ENCODE assay signal across 16 cellular contexts in genomic region chr16:81645925-81646324, GRCh38.
DNase-seq lines count a peak whose midpoint lies in the region; ATAC-seq, FAIRE-seq and TF ChIP-seq lines count a peak whose summit lies in the region.
"Had no signal": no experiment of that assay in that cellular context is flagged by ENCODE, and none has a peak within 500 bp of the region (broad histone marks: within the 10 kb centered on the region; RNA-seq: fewer than 3 reads in every experiment).

No MANE protein-coding gene starts in this region.

- H3K27ac Mint-ChIP-seq in MCF 10A (ENCODE audit: low read depth, unreplicated experiment), result no peak overlapping the region
- no peak overlapping the region for H3K27ac Mint-ChIP-seq in endodermal cell
- H3K27ac Mint-ChIP-seq: activated CD8-positive, alpha-beta T cell treated with anti-CD3 and anti-CD28 coated beads, Interleukin-2, amount 10 ng/mL, durations not matched to agents 7 days and 5 days; dendritic cell treated with granulocyte-macrophage colony-stimulating factor and Interleukin-4, amounts not matched to agents 40 ng/mL and 50 ng/mL, for 4 days; T-helper 17 cell had no signal

- intact Hi-C loops in breast epithelium (cut with DNase I; ENCODE audit: low total_unique reads) (no loop called here), MCF 10A (cut with micrococcal nuclease) (no loop called here)

- no peak for TF ChIP-seq RAD21 in neural cell (conservative IDR thresholded peaks at IDR 0.05)

- DNase-seq in breast epithelium (ENCODE audit: low spot score in 2 of 2) (no peak), MCF 10A (ENCODE audit: unreplicated experiment) (no peak), endodermal cell (no peak), NOMO-1 (lab: John Stamatoyannopoulos, UW; ENCODE audit: unreplicated experiment in 2 of 2) (no peak), GM12891 (ENCODE audit: insufficient read length, low spot score) (no peak)
- DNase-seq in activated CD8-positive, alpha-beta memory T cell treated with anti-CD3 and anti-CD28 coated beads, Interleukin-2, amount 50 U/mL, for 4 hours, result no peak
- DNase-seq: activated CD8-positive, alpha-beta T cell treated with anti-CD3 and anti-CD28 coated beads, Interleukin-2, amount 10 ng/mL, durations not matched to agents 7 days and 5 days; activated naive CD4-positive, alpha-beta T cell treated with anti-CD3 and anti-CD28 coated beads, Interleukin-2, amount 50 U/mL, for 16 hours; activated T-cell treated with anti-CD3 and anti-CD28 coated beads, Interleukin-2, amount 50 U/mL, for 48 hours; NCI-H1930; T-helper 17 cell had no signal

- H3K27ac ChIP-seq in breast epithelium, result peak overlapping the region; percentile 71 to 72
- peak overlapping the region; percentile 84 for H3K27ac ChIP-seq in endodermal cell (ENCODE audit: low read depth, low read length)
- H3K27ac ChIP-seq in neural cell (ENCODE audit: low read length), result peak overlapping the region; percentile 71
- H3K27ac ChIP-seq: gastrocnemius medialis, thoracic aorta had no signal

- H3K27me3 ChIP-seq in breast epithelium (no peaks in the 10 kb centered on the region), endodermal cell (ENCODE audit: control insufficient read depth, insufficient read depth, low read length, poor library complexity, severe bottlenecking) (no peaks in the 10 kb centered on the region), neural cell (ENCODE audit: insufficient read depth, low read depth, low read length) (no peaks in the 10 kb centered on the region)

- H3K4me3 Mint-ChIP-seq in MCF 10A (ENCODE audit: unreplicated experiment) (no peak overlapping the region), endodermal cell (no peak overlapping the region)
- H3K4me3 Mint-ChIP-seq: activated CD8-positive, alpha-beta T cell treated with anti-CD3 and anti-CD28 coated beads, Interleukin-2, amount 10 ng/mL, durations not matched to agents 7 days and 5 days; dendritic cell treated with granulocyte-macrophage colony-stimulating factor and Interleukin-4, amounts not matched to agents 40 ng/mL and 50 ng/mL, for 4 days; T-helper 17 cell had no signal

- CTCF ChIA-PET in MCF 10A (lab: Yijun Ruan, JAX), result no interaction called here

- H3K36me3 ChIP-seq in breast epithelium (no peaks in the 10 kb centered on the region), endodermal cell (ENCODE audit: control insufficient read depth, insufficient read depth, low read length) (peaks cover 5% of the 10 kb centered on the region), neural cell (ENCODE audit: insufficient read depth, low read length) (no peaks in the 10 kb centered on the region)
- H3K36me3 ChIP-seq: gastrocnemius medialis, thoracic aorta had no signal

- no TSS peak for BruUV-seq in MCF 10A (replicated peaks; lab: Mats Ljungman, UMichigan)

- H4K20me1 ChIP-seq in neural cell (ENCODE audit: insufficient read depth), result no peaks in the 10 kb centered on the region

- H3K27me3 Mint-ChIP-seq in MCF 10A (ENCODE audit: insufficient read depth, unreplicated experiment), result no peaks in the 10 kb centered on the region
- no peaks in the 10 kb centered on the region for H3K27me3 Mint-ChIP-seq in endodermal cell (ENCODE audit: insufficient read depth)
- H3K27me3 Mint-ChIP-seq: dendritic cell treated with granulocyte-macrophage colony-stimulating factor and Interleukin-4, amounts not matched to agents 40 ng/mL and 50 ng/mL, for 4 days; T-helper 17 cell had no signal

- peaks cover 8% of the 10 kb centered on the region for H3K9me3 Mint-ChIP-seq in MCF 10A (ENCODE audit: unreplicated experiment)
- H3K9me3 Mint-ChIP-seq in endodermal cell, result no peaks in the 10 kb centered on the region
- H3K9me3 Mint-ChIP-seq: dendritic cell treated with granulocyte-macrophage colony-stimulating factor and Interleukin-4, amounts not matched to agents 40 ng/mL and 50 ng/mL, for 4 days had no signal

- no peaks in the 10 kb centered on the region for H3F3A ChIP-seq in neural cell (ENCODE audit: insufficient read depth, low read length, poor library complexity, severe bottlenecking)

- no peak for TF ChIP-seq CTCF in breast epithelium (IDR thresholded peaks at IDR 0.05)
- TF ChIP-seq CTCF in MCF 10A (IDR thresholded peaks at IDR 0.05; ENCODE audit: unreplicated experiment), result no peak
- TF ChIP-seq CTCF in endodermal cell (conservative IDR thresholded peaks at IDR 0.05), result no peak
- TF ChIP-seq CTCF in neural cell (IDR thresholded peaks at IDR 0.05; ENCODE audit: poor library complexity, severe bottlenecking), result no peak

- H3K4me1 ChIP-seq in breast epithelium, result no peaks in the 10 kb centered on the region
- H3K4me1 ChIP-seq in endodermal cell (ENCODE audit: control insufficient read depth, insufficient read depth, low read length), result peaks cover 12% of the 10 kb centered on the region
- H3K4me1 ChIP-seq: gastrocnemius medialis had no signal

- TF ChIP-seq POLR2A in breast epithelium (IDR thresholded peaks at IDR 0.05) (no peak), GM12891 (IDR thresholded peaks at IDR 0.05; ENCODE audit: low read depth, low read length) (no peak)

- H3K4me2 ChIP-seq in neural cell (ENCODE audit: low read length), result peak overlapping the region; percentile 19

- H2AFZ ChIP-seq in neural cell (ENCODE audit: low read depth, low read length), result no peak overlapping the region

- ATAC-seq in HG03196 (IDR thresholded peaks at IDR 0.05; ENCODE audit: unreplicated experiment), result no peak
- ATAC-seq: activated CD8-positive, alpha-beta T cell treated with anti-CD3 and anti-CD28 coated beads, Interleukin-2, amount 10 ng/mL, durations not matched to agents 7 days and 5 days; gastrocnemius medialis; T-helper 17 cell had no signal

- FAIRE-seq in GM12891 (lab: Jason Lieb, UNC), result no peak

- WGBS in endodermal cell (ENCODE audit: insufficient coverage in 1 of 2, insufficient read length in 1 of 2), 2 experiments, result 95 to 100% methylated on average over 3 to 4 of the region's 4 CpGs

- peaks cover 17% of the 10 kb centered on the region for H3K36me3 Mint-ChIP-seq in MCF 10A (ENCODE audit: insufficient read depth, unreplicated experiment)
- peaks cover 9% of the 10 kb centered on the region for H3K36me3 Mint-ChIP-seq in endodermal cell (ENCODE audit: low read depth)

- H3K9me3 ChIP-seq in breast epithelium (no peaks in the 10 kb centered on the region), endodermal cell (ENCODE audit: control insufficient read depth, low read length) (no peaks in the 10 kb centered on the region), neural cell (ENCODE audit: low read length) (no peaks in the 10 kb centered on the region)
- H3K9me3 ChIP-seq: gastrocnemius medialis, thoracic aorta had no signal

- peaks cover 35% of the 10 kb centered on the region for H3K4me1 Mint-ChIP-seq in MCF 10A (ENCODE audit: insufficient read depth, unreplicated experiment)
- peaks cover 23% of the 10 kb centered on the region for H3K4me1 Mint-ChIP-seq in endodermal cell

- no peaks in the 10 kb centered on the region for H3K9me2 ChIP-seq in neural cell (ENCODE audit: insufficient read depth, low read length)

- no peak overlapping the region for H3K4me3 ChIP-seq in breast epithelium
- H3K4me3 ChIP-seq in endodermal cell (ENCODE audit: low read length), result no peak overlapping the region
- H3K4me3 ChIP-seq in neural cell (ENCODE audit: low read length), result peak overlapping the region; percentile 48
- H3K4me3 ChIP-seq: gastrocnemius medialis, thoracic aorta had no signal

- H3K79me2 ChIP-seq in neural cell (replicated peaks; ENCODE audit: insufficient read depth, low read length), result peaks cover 42% of the 10 kb centered on the region

- POLR2A ChIA-PET in MCF 10A (lab: Yijun Ruan, JAX), result no interaction called here

- H3K9ac ChIP-seq in endodermal cell (ENCODE audit: extremely low read depth, low read length, poor library complexity, severe bottlenecking) (no peak overlapping the region), neural cell (ENCODE audit: low read length) (peak overlapping the region; percentile 36)

- TF ChIP-seq EP300 in neural cell (conservative IDR thresholded peaks at IDR 0.05; ENCODE audit: poor library complexity, severe bottlenecking), result no peak

TF ChIP-seq in neural cell, 6 proteins besides CTCF, POLR2A, EP300 and RAD21 (continues in another document):
- TF ChIP-seq TAF1 (IDR thresholded peaks at IDR 0.05; ENCODE audit: low read depth) (no peak), POLR2AphosphoS5 (IDR thresholded peaks at IDR 0.05) (no peak), EZH2 (IDR thresholded peaks at IDR 0.05; ENCODE audit: borderline replicate concordance, insufficient read depth, low read length, poor library complexity, severe bottlenecking) (no peak), MXI1 (conservative IDR thresholded peaks at IDR 0.05; ENCODE audit: poor library complexity, severe bottlenecking) (no peak), SMC3 (conservative IDR thresholded peaks at IDR 0.05; ENCODE audit: poor library complexity) (no peak)

TF ChIP-seq in GM12891, 5 proteins besides CTCF, POLR2A, EP300 and RAD21:
- TF ChIP-seq SPI1 (IDR thresholded peaks at IDR 0.05; ENCODE audit: low read depth, low read length) (no peak), PAX5 (IDR thresholded peaks at IDR 0.05; ENCODE audit: insufficient read depth, low read length, severe bottlenecking) (no peak), TAF1 (IDR thresholded peaks at IDR 0.05; ENCODE audit: low read depth, low read length) (no peak), POU2F2 (IDR thresholded peaks at IDR 0.05; ENCODE audit: low read depth, low read length) (no peak), POLR2AphosphoS5 (IDR thresholded peaks at IDR 0.05; ENCODE audit: low read depth, low read length) (no peak)
